In genomic region chr17:77374170-77374936, GRCh38 we compare ENCODE assay signal across 8 cellular contexts.
DNase-seq lines count a peak whose midpoint lies in the region; FAIRE-seq and TF ChIP-seq lines count a peak whose summit lies in the region.

No MANE protein-coding gene starts in this region.

- H3K27me3 ChIP-seq in BLaER1 treated with 17β-estradiol and CSF1 and Interleukin-3, amounts not matched to agents 10 nM and 100 nM = no peaks in the 10 kb centered on the region
- no peaks in the 10 kb centered on the region for H3K27me3 ChIP-seq in small intestine (ENCODE audit: control insufficient read depth in 2 of 2, insufficient read depth in 2 of 2, low read length in 2 of 2)

- peak overlapping the region; percentile 87 to 97 (median 90) for H3K9ac ChIP-seq in BLaER1 treated with 17β-estradiol and CSF1 and Interleukin-3, amounts not matched to agents 10 nM and 100 nM

- peak overlapping the region; percentile 82 to 98 (median 88) for H3K27ac ChIP-seq in BLaER1 treated with 17β-estradiol and CSF1 and Interleukin-3, amounts not matched to agents 10 nM and 100 nM
- H3K27ac ChIP-seq in caudate nucleus (ENCODE audit: low read depth, low read length) (peak overlapping the region; percentile 70), small intestine (ENCODE audit: low read depth in 1 of 2, low read length in 1 of 2) (peak overlapping the region; percentile 53 to 89)

- H3K4me3 ChIP-seq in BLaER1 treated with 17β-estradiol and CSF1 and Interleukin-3, amounts not matched to agents 10 nM and 100 nM = peak overlapping the region; percentile 79 to 95 (median 88)
- H3K4me3 ChIP-seq in WI38 (ENCODE audit: low read depth, low read length) = peak overlapping the region; percentile 91
- H3K4me3 ChIP-seq in small intestine (ENCODE audit: low read depth in 1 of 2, low read length in 2 of 2) = peak overlapping the region; percentile 67 to 72

- in situ Hi-C loops in KBM-7 (cut with MboI; ENCODE audit: low pct_unique_long_range_greater_than_20kb, low sequenced_read_pairs) = no loop called here

- WGBS in small intestine, 3 donors = 15 to 77% (median 56%) methylated on average over 34 of the region's 34 CpGs

- H4K20me1 ChIP-seq in BLaER1 treated with 17β-estradiol and CSF1 and Interleukin-3, amounts not matched to agents 10 nM and 100 nM = peaks cover 50 to 91% (median 51%) of the 10 kb centered on the region in 11 experiments

- peak overlapping the region; percentile 96 to 100 (median 99) for H3K4me2 ChIP-seq in BLaER1 treated with 17β-estradiol and CSF1 and Interleukin-3, amounts not matched to agents 10 nM and 100 nM

- no peak for FAIRE-seq in small intestine (lab: Jason Lieb, UNC)

- DNase-seq in HuH-7 (ENCODE audit: low spot score) (peak; percentile 96), caudate nucleus (lab: John Stamatoyannopoulos, UW) (peak in 14 of 61 donors; percentile 7 to 81 (median 34)), iPS-NIHi7 (ENCODE audit: extremely low spot score) (peak; percentile 93), small intestine (peak; percentile 46), GOT3 (lab: John Stamatoyannopoulos, UW) (no peak), KBM-7 (no peak)

- peaks cover 0 to 18% (median 0%) of the 10 kb centered on the region in 11 experiments; a peak in 4 of 22 replicates for H3K36me3 ChIP-seq in BLaER1 treated with 17β-estradiol and CSF1 and Interleukin-3, amounts not matched to agents 10 nM and 100 nM
- no peaks in the 10 kb centered on the region for H3K36me3 ChIP-seq in small intestine (ENCODE audit: control insufficient read depth in 2 of 2, insufficient read depth in 2 of 2, low read length in 2 of 2)

- no peaks in the 10 kb centered on the region for H3K9me3 ChIP-seq in BLaER1 treated with 17β-estradiol and CSF1 and Interleukin-3, amounts not matched to agents 10 nM and 100 nM (replicated peaks in 1 of 11)
- H3K9me3 ChIP-seq in small intestine (ENCODE audit: control insufficient read depth, low read depth) = no peaks in the 10 kb centered on the region

- TF ChIP-seq CTCF in WI38 (IDR thresholded peaks at IDR 0.05; ENCODE audit: low read depth, low read length) = peak; percentile 23

- H3K4me1 ChIP-seq in BLaER1 treated with 17β-estradiol and CSF1 and Interleukin-3, amounts not matched to agents 10 nM and 100 nM = peaks cover 83 to 84% (median 84%) of the 10 kb centered on the region in 10 experiments
- H3K4me1 ChIP-seq in small intestine (ENCODE audit: control insufficient read depth in 2 of 2, insufficient read depth in 1 of 2, low read depth in 1 of 2, low read length in 1 of 2) = peaks cover 6 to 14% of the 10 kb centered on the region in 2 donors

Comparison
In these comparisons a context has a peak if more than half of its experiments do, and no peak if none do; other contexts are left out.
1. DNase-seq: peak in HuH-7 (single experiment), iPS-NIHi7 (single experiment) and small intestine (single experiment); none in GOT3 (single experiment) and KBM-7 (single experiment).
2. Peak in every context shown above with its lines, with median percentiles within 50 percentile points of each other: H3K27ac ChIP-seq and H3K4me3 ChIP-seq.